12 cellular contexts compared by ENCODE assay signal in the genomic region with DNA sequence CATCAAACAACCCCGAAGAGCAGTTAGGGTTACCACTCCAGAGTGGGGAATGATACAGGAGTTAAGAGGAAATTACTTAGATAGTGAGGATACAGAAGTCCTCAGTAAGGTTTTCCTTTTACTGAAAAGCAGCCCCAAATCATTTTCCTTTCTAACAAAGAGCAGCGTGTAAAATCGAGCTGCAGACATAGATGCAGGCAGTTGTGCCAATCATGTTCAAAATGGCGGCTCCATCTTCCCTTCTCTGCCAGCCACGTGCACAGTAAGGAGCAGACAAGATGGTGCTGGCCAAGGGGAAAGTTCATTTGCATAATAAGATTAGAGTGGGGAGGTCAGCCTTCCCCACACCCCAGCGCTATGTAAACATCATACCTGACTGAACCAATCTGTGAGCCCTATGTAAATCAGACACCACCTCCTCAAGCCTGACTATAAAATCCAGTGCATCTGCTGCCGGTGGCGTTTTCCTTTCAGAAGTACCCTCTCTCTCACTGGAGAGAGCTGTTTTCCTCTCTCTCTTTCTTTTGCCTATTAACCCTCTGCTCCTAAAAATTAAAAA. TPM values are rescaled to one million over a fixed set of nuclear protein-coding genes. Genes with fewer than 3 reads are reported as not detected.
DNase-seq lines count a peak whose midpoint lies in the region; ATAC-seq and TF ChIP-seq lines count a peak whose summit lies in the region.
"Had no signal": no experiment of that assay in that cellular context is flagged by ENCODE, and none has a peak within 500 bp of the region (broad histone marks: within the 10 kb centered on the region; RNA-seq: fewer than 3 reads in every experiment).

No MANE protein-coding gene starts in this region.

- H3K27me3 Mint-ChIP-seq in Caco-2 (ENCODE audit: insufficient read depth, unreplicated experiment), result no peaks in the 10 kb centered on the region
- H3K27me3 Mint-ChIP-seq: activated naive CD8-positive, alpha-beta T cell had no signal

- BruUV-seq in Caco-2 (replicated peaks; lab: Mats Ljungman, UMichigan), result no TSS peak

- peak; percentile 37 to 67 for DNase-seq in Caco-2
- peak; percentile 57 for DNase-seq in LHCN-M2 (ENCODE audit: low read depth)
- peak; percentile 66 for DNase-seq in NCI-H774 (lab: John Stamatoyannopoulos, UW)
- peak; percentile 74 for DNase-seq in fibroblast of villous mesenchyme (ENCODE audit: low read depth)
- DNase-seq in NCI-H446 treated with DMSO at 0.1 percent for 48 hours (lab: John Stamatoyannopoulos, UW), result no peak
- DNase-seq in activated T-cell treated with anti-CD3 and anti-CD28 coated beads, Interleukin-2, amount 50 U/mL, for 1 hour, result no peak
- DNase-seq: activated CD4-positive, alpha-beta T cell treated with anti-CD3 and anti-CD28 coated beads, Interleukin-2, amount 10 ng/mL, durations not matched to agents 7 days and 5 days; nephron progenitor cell; stimulated activated CD4-positive, alpha-beta T cell treated with anti-CD3 and anti-CD28 coated beads, Interleukin-4, amount 100 ng/mL, for 1 hour had no signal

- POLR2A ChIA-PET in Caco-2 (lab: Charles Lee), result no interaction called here

- no peak overlapping the region for H3K4me3 ChIP-seq in Caco-2 (ENCODE audit: low read depth, low read length)
- no peak overlapping the region for H3K4me3 ChIP-seq in fibroblast of villous mesenchyme (ENCODE audit: low read depth, low read length)

- intact Hi-C loops in Caco-2 (cut with micrococcal nuclease; ENCODE audit: unreplicated experiment), result no loop called here

- H3K9me3 Mint-ChIP-seq in Caco-2 (ENCODE audit: unreplicated experiment), result peaks cover 12% of the 10 kb centered on the region
- H3K9me3 Mint-ChIP-seq: activated CD4-positive, alpha-beta T cell treated with anti-CD3 and anti-CD28 coated beads, Interleukin-2, amount 10 ng/mL, durations not matched to agents 7 days and 5 days had no signal

- TF ChIP-seq CTCF in Caco-2 (IDR thresholded peaks at IDR 0.05; ENCODE audit: insufficient read depth in 1 of 2, low read depth in 1 of 2, low read length in 1 of 2, severe bottlenecking in 1 of 2, unreplicated experiment in 1 of 2), result no peak
- TF ChIP-seq CTCF in fibroblast of villous mesenchyme (IDR thresholded peaks at IDR 0.05; ENCODE audit: insufficient read depth, low read depth, low read length), result no peak

- no peaks in the 10 kb centered on the region for H3K36me3 ChIP-seq in Caco-2 (ENCODE audit: control insufficient read depth, insufficient read depth, low read length)

- no peaks in the 10 kb centered on the region for H3K27me3 ChIP-seq in Caco-2 (replicated peaks; ENCODE audit: control insufficient read depth, insufficient read depth, low read length)

- H3K27ac Mint-ChIP-seq in Caco-2 (ENCODE audit: unreplicated experiment), result no peak overlapping the region
- H3K27ac Mint-ChIP-seq: activated CD4-positive, alpha-beta T cell treated with anti-CD3 and anti-CD28 coated beads, Interleukin-2, amount 10 ng/mL, durations not matched to agents 7 days and 5 days; activated naive CD8-positive, alpha-beta T cell; nephron progenitor cell had no signal

- H3K4me3 Mint-ChIP-seq in Caco-2 (ENCODE audit: unreplicated experiment), result no peak overlapping the region
- H3K4me3 Mint-ChIP-seq: activated CD4-positive, alpha-beta T cell treated with anti-CD3 and anti-CD28 coated beads, Interleukin-2, amount 10 ng/mL, durations not matched to agents 7 days and 5 days; activated naive CD8-positive, alpha-beta T cell; nephron progenitor cell had no signal

- no peak for ATAC-seq in HG03196 (IDR thresholded peaks at IDR 0.05; ENCODE audit: unreplicated experiment)
- ATAC-seq in HG03139 (IDR thresholded peaks at IDR 0.05; ENCODE audit: unreplicated experiment), result no peak

- H3K36me3 Mint-ChIP-seq in Caco-2 (ENCODE audit: insufficient read depth, unreplicated experiment), result no peaks in the 10 kb centered on the region
- H3K36me3 Mint-ChIP-seq: activated naive CD8-positive, alpha-beta T cell had no signal

- peaks cover 6% of the 10 kb centered on the region for H3K4me1 Mint-ChIP-seq in Caco-2 (ENCODE audit: low read depth, unreplicated experiment)

- peaks cover 8% of the 10 kb centered on the region for H3K4me1 ChIP-seq in Caco-2

- CTCF ChIA-PET in Caco-2 (lab: Charles Lee), result interaction anchor here (1.5 kb wide), 1 partner anchor 9 kb away, joined by 6 read pairs; no protein-coding TSS in a partner anchor

- no peaks in the 10 kb centered on the region for H3K9me3 ChIP-seq in Caco-2

RNA-seq across cellular contexts. Expression of gene SRL, which starts 2.5 kb away (rescaled TPM):
- total RNA-seq in Caco-2 (2022) (not detected in 2 replicates), LHCN-M2 (2014; rRNA removed) (not detected in 2 replicates), fibroblast of villous mesenchyme (under 0.01 and 0.43 TPM in 2 replicates)
- not detected for polyA plus RNA-seq in LHCN-M2 (2012)
- total RNA-seq: activated CD4-positive, alpha-beta T cell treated with anti-CD3 and anti-CD28 coated beads, Interleukin-2, amount 10 ng/mL, durations not matched to agents 7 days and 5 days had no signal

RNA-seq across cellular contexts. Expression of gene TFAP4, which starts 28.5 kb away (rescaled TPM):
- total RNA-seq in Caco-2 (2022) (22.6 and 24.6 TPM in 2 replicates), LHCN-M2 (2014; rRNA removed) (7.0 and 11.1 TPM in 2 replicates), fibroblast of villous mesenchyme (4.7 and 7.7 TPM in 2 replicates)
- 4.4 TPM for polyA plus RNA-seq in LHCN-M2 (2012)

Comparison
In these comparisons a context has a peak if more than half of its experiments do, and no peak if none do; other contexts are left out.
1. DNase-seq: peak in Caco-2 (2 of 2), LHCN-M2 (single experiment), NCI-H774 (single experiment) and fibroblast of villous mesenchyme (single experiment); none in NCI-H446 treated with DMSO at 0.1 percent for 48 hours (single experiment) and activated T-cell treated with anti-CD3 and anti-CD28 coated beads, Interleukin-2, amount 50 U/mL, for 1 hour (single experiment).